Comparison of ENCODE assay signal across 18 cellular contexts in genomic region chr6:3609388-3609787, GRCh38.
DNase-seq lines count a peak whose midpoint lies in the region; ATAC-seq, FAIRE-seq and TF ChIP-seq lines count a peak whose summit lies in the region.
"Had no signal": no experiment of that assay in that cellular context is flagged by ENCODE, and none has a peak within 500 bp of the region (broad histone marks: within the 10 kb centered on the region; RNA-seq: fewer than 3 reads in every experiment).

No MANE protein-coding gene starts in this region.

- no peaks in the 10 kb centered on the region for H3K79me2 ChIP-seq in keratinocyte (ENCODE audit: control insufficient read depth, insufficient read depth, low read length)
- H3K79me2 ChIP-seq in osteoblast (ENCODE audit: insufficient read depth, low read length) = no peaks in the 10 kb centered on the region

- H3K27me3 ChIP-seq in keratinocyte (ENCODE audit: control insufficient read depth, extremely low read depth, insufficient read depth, low read length) (no peaks in the 10 kb centered on the region), vagina (no peaks in the 10 kb centered on the region), osteoblast (ENCODE audit: insufficient read depth, low read length) (no peaks in the 10 kb centered on the region)
- H3K27me3 ChIP-seq: Peyer's patch had no signal

- dilution Hi-C loops in keratinocyte (cut with MboI; ENCODE audit: extremely low pct_ligation_motif_present, low sequenced_read_pairs) = no loop called here

- H3K9me1 ChIP-seq in keratinocyte (ENCODE audit: control insufficient read depth, extremely low read depth, insufficient read depth, low read length) = no peaks in the 10 kb centered on the region

- DNase-seq in activated CD8-positive, alpha-beta memory T cell treated with anti-CD3 and anti-CD28 coated beads for 24 hours = peak; percentile 3
- no peak for DNase-seq in activated CD8-positive, alpha-beta memory T cell treated with anti-CD3 and anti-CD28 coated beads, Interleukin-2, amount 50 U/mL, for 48 hours
- DNase-seq in RWPE1 (ENCODE audit: low spot score) (no peak), keratinocyte (ENCODE audit: low read depth, low spot score) (no peak), vagina (ENCODE audit: extremely low spot score in 2 of 2) (peak; percentile 55 to 71), NCI-H748 treated with DMSO at 0.1 percent for 48 hours (lab: John Stamatoyannopoulos, UW) (no peak), osteoblast (ENCODE audit: insufficient read length, low spot score, missing footprints) (no peak)
- DNase-seq: 8988T; C1 segment of cervical spinal cord; CD8-positive, alpha-beta T cell; GOT3; Karpas-422; NCI-H187 treated with DMSO at 0.1 percent for 48 hours; Peyer's patch; Right ventricle myocardium superior had no signal

- TF ChIP-seq CTCF in RWPE1 (conservative IDR thresholded peaks at IDR 0.05; ENCODE audit: low read depth) (no peak), keratinocyte (optimal IDR thresholded peaks at IDR 0.05 in 1 of 3, IDR thresholded peaks at IDR 0.05 in 1 of 3, conservative IDR thresholded peaks at IDR 0.05 in 1 of 3; ENCODE audit: extremely low read depth in 1 of 3, insufficient read depth in 2 of 3, low read length in 3 of 3) (no peak), vagina (IDR thresholded peaks at IDR 0.05) (no peak), osteoblast (IDR thresholded peaks at IDR 0.05; ENCODE audit: extremely low read depth, low read depth, low read length) (no peak)

- TF ChIP-seq POLR2A in vagina (IDR thresholded peaks at IDR 0.05) = no peak

- H3K4me1 ChIP-seq in keratinocyte (ENCODE audit: control insufficient read depth, extremely low read depth, insufficient read depth, low read length) (peaks cover 42% of the 10 kb centered on the region), vagina (peaks cover 30% of the 10 kb centered on the region), osteoblast (ENCODE audit: insufficient read depth, low read length) (peaks cover 14% of the 10 kb centered on the region)
- H3K4me1 ChIP-seq: Peyer's patch had no signal

- H3K36me3 ChIP-seq in keratinocyte (ENCODE audit: control insufficient read depth in 2 of 2, extremely low read depth in 1 of 2, insufficient read depth in 2 of 2, low read length in 2 of 2) = no peaks in the 10 kb centered on the region
- no peaks in the 10 kb centered on the region for H3K36me3 ChIP-seq in vagina
- H3K36me3 ChIP-seq in osteoblast (ENCODE audit: insufficient read depth, low read length) = no peaks in the 10 kb centered on the region
- H3K36me3 ChIP-seq: Peyer's patch had no signal

- ATAC-seq in GM21528 (IDR thresholded peaks at IDR 0.05; ENCODE audit: low FRiP score, unreplicated experiment) = no peak
- ATAC-seq: CD8-positive, alpha-beta T cell; HCT116 had no signal

- H3K9ac ChIP-seq in keratinocyte (ENCODE audit: control insufficient read depth, extremely low read depth, insufficient read depth, low read length) = no peak overlapping the region

- H3K4me2 ChIP-seq in keratinocyte (ENCODE audit: control insufficient read depth, extremely low read depth, insufficient read depth, low read depth, low read length) = peak overlapping the region; percentile 79
- H3K4me2 ChIP-seq in osteoblast (ENCODE audit: insufficient read depth, low read length) = no peak overlapping the region

- CTCF ChIA-PET in RWPE1 (lab: Yijun Ruan, JAX) = no interaction called here

- H3K9me3 ChIP-seq in keratinocyte (ENCODE audit: control insufficient read depth, low read depth, low read length) = no peaks in the 10 kb centered on the region
- no peaks in the 10 kb centered on the region for H3K9me3 ChIP-seq in vagina
- H3K9me3 ChIP-seq in osteoblast (ENCODE audit: low read depth, low read length) = no peaks in the 10 kb centered on the region
- H3K9me3 ChIP-seq: Peyer's patch had no signal

- H4K20me1 ChIP-seq in keratinocyte (ENCODE audit: control insufficient read depth, extremely low read depth, insufficient read depth, low read length) = no peaks in the 10 kb centered on the region
- H4K20me1 ChIP-seq in osteoblast (ENCODE audit: insufficient read depth, low read length) = no peaks in the 10 kb centered on the region

- H3K27ac ChIP-seq in RWPE1 (peak overlapping the region; percentile 98), keratinocyte (ENCODE audit: control insufficient read depth, insufficient read depth, low read length) (no peak overlapping the region), vagina (no peak overlapping the region), osteoblast (ENCODE audit: low read depth, low read length) (no peak overlapping the region)
- H3K27ac ChIP-seq: Peyer's patch had no signal

- H2AFZ ChIP-seq in keratinocyte (ENCODE audit: control insufficient read depth, low read length) (no peak overlapping the region), osteoblast (ENCODE audit: low read length) (no peak overlapping the region)

- intact Hi-C loops in vagina (cut with DNase I) = no loop called here

- POLR2A ChIA-PET in RWPE1 (lab: Yijun Ruan, JAX; ENCODE audit: low non-redundant PET) = no interaction called here

- FAIRE-seq in keratinocyte (lab: Jason Lieb, UNC) = no peak
- FAIRE-seq: GM12891 had no signal

- H3K4me3 ChIP-seq in keratinocyte (ENCODE audit: control insufficient read depth in 2 of 3, extremely low read depth in 1 of 3, insufficient read depth in 2 of 3, low read depth in 1 of 3, low read length in 3 of 3) (no peak overlapping the region), vagina (no peak overlapping the region), osteoblast (ENCODE audit: insufficient read depth, low read length) (no peak overlapping the region)
- H3K4me3 ChIP-seq: Peyer's patch had no signal

Comparison
In these comparisons a context has a peak if more than half of its experiments do, and no peak if none do; other contexts are left out.
1. DNase-seq: peak in activated CD8-positive, alpha-beta memory T cell treated with anti-CD3 and anti-CD28 coated beads for 24 hours (single experiment) and vagina (2 of 2); none in activated CD8-positive, alpha-beta memory T cell treated with anti-CD3 and anti-CD28 coated beads, Interleukin-2, amount 50 U/mL, for 48 hours (single experiment), RWPE1 (single experiment), keratinocyte (single experiment), NCI-H748 treated with DMSO at 0.1 percent for 48 hours (single experiment) and osteoblast (single experiment).